In genomic region chr11:30349885-30350284, GRCh38 we compare ENCODE assay signal across 18 cellular contexts. TPM values are rescaled to one million over a fixed set of nuclear protein-coding genes. Genes with fewer than 3 reads are reported as not detected.
A peak's percentile ranks its signal among the peaks of the same experiment; 100 is the strongest.
DNase-seq lines count a peak whose midpoint lies in the region; ATAC-seq and TF ChIP-seq lines count a peak whose summit lies in the region.
"Had no signal": no experiment of that assay in that cellular context is flagged by ENCODE, and none has a peak within 500 bp of the region (broad histone marks: within the 10 kb centered on the region; RNA-seq: fewer than 3 reads in every experiment).

No MANE protein-coding gene starts in this region.

- no peak overlapping the region for H3K27ac Mint-ChIP-seq in CD14-positive monocyte
- H3K27ac Mint-ChIP-seq: B cell; CD4-positive, alpha-beta memory T cell; CD4-positive, CD25-positive, alpha-beta regulatory T cell had no signal

- H2AFZ ChIP-seq in osteoblast (ENCODE audit: low read length): no peak overlapping the region

- H3K36me3 ChIP-seq in cardiac muscle cell: no peaks in the 10 kb centered on the region
- no peaks in the 10 kb centered on the region for H3K36me3 ChIP-seq in right atrium auricular region
- no peaks in the 10 kb centered on the region for H3K36me3 ChIP-seq in osteoblast (ENCODE audit: insufficient read depth, low read length)

- H3K36me3 Mint-ChIP-seq in CD14-positive monocyte: no peaks in the 10 kb centered on the region
- H3K36me3 Mint-ChIP-seq: CD4-positive, alpha-beta memory T cell; CD4-positive, CD25-positive, alpha-beta regulatory T cell had no signal

- H3K27me3 ChIP-seq in cardiac muscle cell (no peaks in the 10 kb centered on the region), right atrium auricular region (no peaks in the 10 kb centered on the region), osteoblast (ENCODE audit: insufficient read depth, low read length) (no peaks in the 10 kb centered on the region)
- H3K27me3 ChIP-seq: BLaER1 treated with 17β-estradiol and CSF1 and Interleukin-3, amounts not matched to agents 10 nM and 100 nM had no signal

- H3K9me3 Mint-ChIP-seq in CD14-positive monocyte: peaks cover 0 to 2% (median 0%) of the 10 kb centered on the region in 7 donors
- H3K9me3 Mint-ChIP-seq: CD4-positive, alpha-beta memory T cell had no signal

- no peaks in the 10 kb centered on the region for H3K79me2 ChIP-seq in osteoblast (ENCODE audit: insufficient read depth, low read length)

- no peaks in the 10 kb centered on the region for H3K4me1 Mint-ChIP-seq in CD14-positive monocyte

- intact Hi-C loops in CD14-positive monocyte (cut with micrococcal nuclease): loop anchor here (5.0 to 10.0 kb wide), 3 partner anchors 135 to 567 kb away; no protein-coding TSS in a partner anchor

- peak; percentile 78 for ATAC-seq in left lobe of liver
- ATAC-seq: A549 had no signal

- H3K4me3 Mint-ChIP-seq in CD14-positive monocyte: no peak overlapping the region
- H3K4me3 Mint-ChIP-seq: B cell; CD4-positive, alpha-beta memory T cell; CD4-positive, CD25-positive, alpha-beta regulatory T cell had no signal

- no peak overlapping the region for H3K4me2 ChIP-seq in osteoblast (ENCODE audit: insufficient read depth, low read length)
- H3K4me2 ChIP-seq: A549; BLaER1 treated with 17β-estradiol and CSF1 and Interleukin-3, amounts not matched to agents 10 nM and 100 nM had no signal

- TF ChIP-seq CTCF in cardiac muscle cell (IDR thresholded peaks at IDR 0.05; ENCODE audit: low read depth, low read length): no peak
- TF ChIP-seq CTCF in right atrium auricular region (IDR thresholded peaks at IDR 0.05): no peak
- TF ChIP-seq CTCF in osteoblast (IDR thresholded peaks at IDR 0.05; ENCODE audit: extremely low read depth, low read depth, low read length): no peak
- no peak for TF ChIP-seq CTCF in CD14-positive monocyte (IDR thresholded peaks at IDR 0.05)

- peaks cover 19% of the 10 kb centered on the region for H3K4me1 ChIP-seq in cardiac muscle cell (ENCODE audit: low read depth)
- no peaks in the 10 kb centered on the region for H3K4me1 ChIP-seq in right atrium auricular region
- no peaks in the 10 kb centered on the region for H3K4me1 ChIP-seq in osteoblast (ENCODE audit: insufficient read depth, low read length)
- H3K4me1 ChIP-seq: A549, Caco-2 had no signal

- peak overlapping the region; percentile 68 for H3K27ac ChIP-seq in cardiac muscle cell
- no peak overlapping the region for H3K27ac ChIP-seq in right atrium auricular region
- H3K27ac ChIP-seq in osteoblast (ENCODE audit: low read depth, low read length): no peak overlapping the region
- H3K27ac ChIP-seq: 22Rv1; A549; BLaER1 treated with 17β-estradiol and CSF1 and Interleukin-3, amounts not matched to agents 10 nM and 100 nM; C4-2B had no signal

- H3K4me3 ChIP-seq in cardiac muscle cell (no peak overlapping the region), right atrium auricular region (no peak overlapping the region), osteoblast (ENCODE audit: insufficient read depth, low read length) (no peak overlapping the region)
- H3K4me3 ChIP-seq: A549; BLaER1 treated with 17β-estradiol and CSF1 and Interleukin-3, amounts not matched to agents 10 nM and 100 nM had no signal

- H4K20me1 ChIP-seq in osteoblast (ENCODE audit: insufficient read depth, low read length): no peaks in the 10 kb centered on the region
- H4K20me1 ChIP-seq: BLaER1 treated with 17β-estradiol and CSF1 and Interleukin-3, amounts not matched to agents 10 nM and 100 nM had no signal

- H3K9me3 ChIP-seq in cardiac muscle cell (ENCODE audit: low read depth): no peaks in the 10 kb centered on the region
- H3K9me3 ChIP-seq in right atrium auricular region: no peaks in the 10 kb centered on the region
- no peaks in the 10 kb centered on the region for H3K9me3 ChIP-seq in osteoblast (ENCODE audit: low read depth, low read length)
- H3K9me3 ChIP-seq: A549, Caco-2 had no signal

- no peak for DNase-seq in cardiac muscle cell (ENCODE audit: low read depth in 1 of 2, low spot score in 1 of 2)
- no peak for DNase-seq in right atrium auricular region (ENCODE audit: low spot score)
- DNase-seq in left lobe of liver (ENCODE audit: low spot score): no peak
- peak; percentile 4 for DNase-seq in osteoblast (ENCODE audit: insufficient read length, low spot score, missing footprints)
- DNase-seq in NK-92 (lab: John Stamatoyannopoulos, UW; ENCODE audit: unreplicated experiment): no peak
- no peak for DNase-seq in CD14-positive monocyte (ENCODE audit: low spot score)
- DNase-seq: AML-193; Caco-2; Calu3; CD4-positive, alpha-beta memory T cell; CD4-positive, CD25-positive, alpha-beta regulatory T cell; DMS79 treated with DMSO at 0.1 percent for 48 hours; GF-D8 had no signal

- H3K27me3 Mint-ChIP-seq in CD14-positive monocyte (ENCODE audit: low read depth in 3 of 3): peaks cover 0 to 6% (median 4%) of the 10 kb centered on the region in 3 donors

RNA-seq across cellular contexts. Expression of gene ARL14EP, which starts 27.0 kb away (rescaled TPM):
- total RNA-seq in cardiac muscle cell (16.6 and 25.6 TPM in 2 replicates), right atrium auricular region (10 to 100 TPM; 20.6 to 29.3 TPM), left lobe of liver (8.6 TPM), osteoblast (29.7 and 48.0 TPM in 2 replicates)
- polyA plus RNA-seq in cardiac muscle cell (32.5 and 34.0 TPM in 2 replicates), CD14-positive monocyte (10 to 100 TPM; 21.2 to 32.2 TPM)
